In the genomic region with DNA sequence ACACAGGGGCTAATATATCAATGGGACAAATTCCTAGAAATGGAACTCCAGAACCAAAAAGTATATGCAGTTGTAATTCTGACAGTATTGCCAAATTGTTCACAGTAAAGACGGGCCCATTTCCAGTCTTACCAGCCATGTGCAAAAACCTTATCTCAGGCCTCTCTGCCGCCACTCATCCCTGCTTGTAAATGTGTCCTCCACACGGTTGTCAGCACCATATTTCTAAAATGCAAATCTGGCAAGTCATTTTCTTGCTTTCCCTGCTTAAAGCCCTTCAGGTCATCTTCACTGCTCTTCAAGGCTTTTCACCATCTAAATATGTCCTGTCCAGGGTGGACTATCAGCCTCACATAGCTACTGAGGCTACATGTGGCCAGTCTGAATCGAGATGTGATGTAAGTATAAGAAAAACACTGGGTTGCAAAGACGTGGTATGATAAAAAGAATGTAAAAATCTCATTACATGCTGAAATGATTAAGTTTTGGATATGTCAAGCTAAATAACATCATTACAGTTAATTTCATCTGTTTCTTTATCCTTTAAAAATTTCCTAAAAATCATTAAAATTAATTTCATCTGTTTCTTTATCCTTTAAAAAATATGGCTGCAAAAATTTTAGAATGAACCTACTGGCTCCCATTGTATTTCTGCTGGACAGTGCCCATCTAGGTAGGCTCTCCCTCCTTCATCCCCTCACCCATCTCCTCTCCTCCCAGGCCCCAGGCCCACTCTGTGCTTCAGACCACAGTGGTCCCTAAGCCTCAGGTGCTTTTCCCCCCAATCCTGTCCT, we compare ENCODE assay signal across 8 cellular contexts. TPM values are rescaled to one million over a fixed set of nuclear protein-coding genes. Genes with fewer than 3 reads are reported as not detected.
A peak's percentile ranks its signal among the peaks of the same experiment; 100 is the strongest.
DNase-seq lines count a peak whose midpoint lies in the region; ATAC-seq and TF ChIP-seq lines count a peak whose summit lies in the region.

No MANE protein-coding gene starts in this region.

- no peaks in the 10 kb centered on the region for H3K9me3 Mint-ChIP-seq in central memory CD8-positive, alpha-beta T cell
- H3K9me3 Mint-ChIP-seq in naive B cell = no peaks in the 10 kb centered on the region

- H3K36me3 ChIP-seq in HUES6 (ENCODE audit: control insufficient read depth, insufficient read depth, low read length) = no peaks in the 10 kb centered on the region

- CTCF ChIA-PET in AG04449 (lab: Yijun Ruan, JAX) = interaction anchor here (0.8 to 12.1 kb wide), 6 partner anchors 9 to 118 kb away, joined by 3 to 181 read pairs (median 5); partner anchors contain the start of gene PARP14

- DNase-seq in AG04449 (ENCODE audit: low read depth, low spot score) (no peak), naive B cell (no peak), NCI-H510A (lab: John Stamatoyannopoulos, UW) (no peak), ecto neural progenitor cell (ENCODE audit: low spot score) (no peak)
- DNase-seq in central memory CD8-positive, alpha-beta T cell (ENCODE audit: low spot score in 2 of 2) = no peak

- H3K27me3 ChIP-seq in HUES6 (ENCODE audit: control insufficient read depth, insufficient read depth, low read length) = no peaks in the 10 kb centered on the region

- peaks cover 73% of the 10 kb centered on the region for H3K4me1 Mint-ChIP-seq in central memory CD8-positive, alpha-beta T cell
- peaks cover 59 to 76% (median 73%) of the 10 kb centered on the region in 3 donors for H3K4me1 Mint-ChIP-seq in naive B cell

- peak overlapping the region; percentile 90 for H3K4me3 Mint-ChIP-seq in central memory CD8-positive, alpha-beta T cell
- peak overlapping the region; percentile 86 to 98 (median 94) for H3K4me3 Mint-ChIP-seq in naive B cell

- POLR2A ChIA-PET in AG04449 (lab: Yijun Ruan, JAX) = no interaction called here

- no peak for ATAC-seq in central memory CD8-positive, alpha-beta T cell (replicated peaks; ENCODE audit: extremely low read depth, poor library complexity, severe bottlenecking)
- ATAC-seq in naive B cell (ENCODE audit: low read depth in 2 of 2) (no peak), HG03442 (IDR thresholded peaks at IDR 0.05; ENCODE audit: unreplicated experiment) (no peak), GM18858 (IDR thresholded peaks at IDR 0.05; ENCODE audit: unreplicated experiment) (no peak)

- TF ChIP-seq CTCF in AG04449 (IDR thresholded peaks at IDR 0.05; ENCODE audit: insufficient read depth, low read length, missing control alignments) = no peak

- H3K9me3 ChIP-seq in HUES6 (ENCODE audit: control insufficient read depth, insufficient read depth, low read depth, low read length) = no peaks in the 10 kb centered on the region

- no peaks in the 10 kb centered on the region for H3K27me3 Mint-ChIP-seq in central memory CD8-positive, alpha-beta T cell
- H3K27me3 Mint-ChIP-seq in naive B cell = no peaks in the 10 kb centered on the region

- no peak overlapping the region for H3K27ac ChIP-seq in HUES6 (ENCODE audit: low read depth, low read length)

- H3K9ac ChIP-seq in HUES6 (ENCODE audit: low read length) = no peak overlapping the region

- H3K27ac Mint-ChIP-seq in central memory CD8-positive, alpha-beta T cell (ENCODE audit: low read depth) = peak overlapping the region; percentile 86
- H3K27ac Mint-ChIP-seq in naive B cell = peak overlapping the region; percentile 69 to 98 (median 90)

- H3K4me3 ChIP-seq in AG04449 (ENCODE audit: low read depth, low read length) = peak overlapping the region; percentile 77
- peak overlapping the region; percentile 71 for H3K4me3 ChIP-seq in HUES6 (ENCODE audit: low read depth, low read length)

- H3K4me1 ChIP-seq in HUES6 (ENCODE audit: control insufficient read depth, insufficient read depth, low read length) = peaks cover 15% of the 10 kb centered on the region

- peaks cover 29% of the 10 kb centered on the region for H3K36me3 Mint-ChIP-seq in central memory CD8-positive, alpha-beta T cell (ENCODE audit: insufficient read depth)
- peaks cover 2 to 20% of the 10 kb centered on the region in 2 donors for H3K36me3 Mint-ChIP-seq in naive B cell

RNA-seq across cellular contexts. Expression of gene PARP9, which starts 1.0 kb away (rescaled TPM):
- polyA plus RNA-seq in naive B cell (ENCODE audit: low read depth in 6 of 6) = 10 to 100 TPM; 13.1 to 26.2 (median 18.8) TPM

RNA-seq across cellular contexts. Expression of gene DTX3L, which starts 1.0 kb away (rescaled TPM):
- 10 to 100 TPM; 10.9 to 34.1 (median 27.0) TPM for polyA plus RNA-seq in naive B cell (ENCODE audit: low read depth in 6 of 6)

RNA-seq across cellular contexts. Expression of gene PARP15, which starts 14.3 kb away (rescaled TPM):
- polyA plus RNA-seq in naive B cell (ENCODE audit: low read depth in 6 of 6) = 10 to 100 TPM; 10.9 to 24.4 (median 17.8) TPM

RNA-seq across cellular contexts. Expression of gene KPNA1, which starts 48.4 kb away (rescaled TPM):
- polyA plus RNA-seq in naive B cell (ENCODE audit: low read depth in 6 of 6) = 10 to 100 TPM; 31.5 to 44.1 (median 34.5) TPM
